Comparison of ENCODE assay signal across 2 cellular contexts in the genomic region with DNA sequence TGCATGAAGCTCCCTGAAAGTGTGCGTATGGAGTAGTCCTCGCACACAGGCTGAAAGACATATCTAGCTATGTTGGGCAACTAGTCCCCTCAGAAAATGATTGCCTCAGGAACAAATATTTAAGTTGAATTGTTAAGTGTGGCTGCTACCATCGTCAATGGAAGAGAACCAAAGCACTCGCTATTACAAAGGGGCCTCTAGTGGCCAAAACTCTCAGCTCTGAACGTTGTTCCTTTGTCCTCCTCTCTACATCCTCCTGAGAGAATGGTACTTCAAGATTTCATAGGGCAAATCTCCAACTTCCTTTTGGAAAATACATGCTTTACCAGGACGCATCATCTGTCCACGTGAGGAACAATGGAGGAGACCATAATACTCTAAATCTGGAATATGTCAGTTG.
A peak's percentile ranks its signal among the peaks of the same experiment; 100 is the strongest.
TF ChIP-seq lines count a peak whose summit lies in the region.

No MANE protein-coding gene starts in this region.

TF ChIP-seq in GM23338, 12 proteins besides CTCF, POLR2A, EP300 and RAD21:
- no peak for TF ChIP-seq EZH2 (IDR thresholded peaks at IDR 0.05; ENCODE audit: low read depth, unreplicated experiment)
- TF ChIP-seq, protein P1, sequence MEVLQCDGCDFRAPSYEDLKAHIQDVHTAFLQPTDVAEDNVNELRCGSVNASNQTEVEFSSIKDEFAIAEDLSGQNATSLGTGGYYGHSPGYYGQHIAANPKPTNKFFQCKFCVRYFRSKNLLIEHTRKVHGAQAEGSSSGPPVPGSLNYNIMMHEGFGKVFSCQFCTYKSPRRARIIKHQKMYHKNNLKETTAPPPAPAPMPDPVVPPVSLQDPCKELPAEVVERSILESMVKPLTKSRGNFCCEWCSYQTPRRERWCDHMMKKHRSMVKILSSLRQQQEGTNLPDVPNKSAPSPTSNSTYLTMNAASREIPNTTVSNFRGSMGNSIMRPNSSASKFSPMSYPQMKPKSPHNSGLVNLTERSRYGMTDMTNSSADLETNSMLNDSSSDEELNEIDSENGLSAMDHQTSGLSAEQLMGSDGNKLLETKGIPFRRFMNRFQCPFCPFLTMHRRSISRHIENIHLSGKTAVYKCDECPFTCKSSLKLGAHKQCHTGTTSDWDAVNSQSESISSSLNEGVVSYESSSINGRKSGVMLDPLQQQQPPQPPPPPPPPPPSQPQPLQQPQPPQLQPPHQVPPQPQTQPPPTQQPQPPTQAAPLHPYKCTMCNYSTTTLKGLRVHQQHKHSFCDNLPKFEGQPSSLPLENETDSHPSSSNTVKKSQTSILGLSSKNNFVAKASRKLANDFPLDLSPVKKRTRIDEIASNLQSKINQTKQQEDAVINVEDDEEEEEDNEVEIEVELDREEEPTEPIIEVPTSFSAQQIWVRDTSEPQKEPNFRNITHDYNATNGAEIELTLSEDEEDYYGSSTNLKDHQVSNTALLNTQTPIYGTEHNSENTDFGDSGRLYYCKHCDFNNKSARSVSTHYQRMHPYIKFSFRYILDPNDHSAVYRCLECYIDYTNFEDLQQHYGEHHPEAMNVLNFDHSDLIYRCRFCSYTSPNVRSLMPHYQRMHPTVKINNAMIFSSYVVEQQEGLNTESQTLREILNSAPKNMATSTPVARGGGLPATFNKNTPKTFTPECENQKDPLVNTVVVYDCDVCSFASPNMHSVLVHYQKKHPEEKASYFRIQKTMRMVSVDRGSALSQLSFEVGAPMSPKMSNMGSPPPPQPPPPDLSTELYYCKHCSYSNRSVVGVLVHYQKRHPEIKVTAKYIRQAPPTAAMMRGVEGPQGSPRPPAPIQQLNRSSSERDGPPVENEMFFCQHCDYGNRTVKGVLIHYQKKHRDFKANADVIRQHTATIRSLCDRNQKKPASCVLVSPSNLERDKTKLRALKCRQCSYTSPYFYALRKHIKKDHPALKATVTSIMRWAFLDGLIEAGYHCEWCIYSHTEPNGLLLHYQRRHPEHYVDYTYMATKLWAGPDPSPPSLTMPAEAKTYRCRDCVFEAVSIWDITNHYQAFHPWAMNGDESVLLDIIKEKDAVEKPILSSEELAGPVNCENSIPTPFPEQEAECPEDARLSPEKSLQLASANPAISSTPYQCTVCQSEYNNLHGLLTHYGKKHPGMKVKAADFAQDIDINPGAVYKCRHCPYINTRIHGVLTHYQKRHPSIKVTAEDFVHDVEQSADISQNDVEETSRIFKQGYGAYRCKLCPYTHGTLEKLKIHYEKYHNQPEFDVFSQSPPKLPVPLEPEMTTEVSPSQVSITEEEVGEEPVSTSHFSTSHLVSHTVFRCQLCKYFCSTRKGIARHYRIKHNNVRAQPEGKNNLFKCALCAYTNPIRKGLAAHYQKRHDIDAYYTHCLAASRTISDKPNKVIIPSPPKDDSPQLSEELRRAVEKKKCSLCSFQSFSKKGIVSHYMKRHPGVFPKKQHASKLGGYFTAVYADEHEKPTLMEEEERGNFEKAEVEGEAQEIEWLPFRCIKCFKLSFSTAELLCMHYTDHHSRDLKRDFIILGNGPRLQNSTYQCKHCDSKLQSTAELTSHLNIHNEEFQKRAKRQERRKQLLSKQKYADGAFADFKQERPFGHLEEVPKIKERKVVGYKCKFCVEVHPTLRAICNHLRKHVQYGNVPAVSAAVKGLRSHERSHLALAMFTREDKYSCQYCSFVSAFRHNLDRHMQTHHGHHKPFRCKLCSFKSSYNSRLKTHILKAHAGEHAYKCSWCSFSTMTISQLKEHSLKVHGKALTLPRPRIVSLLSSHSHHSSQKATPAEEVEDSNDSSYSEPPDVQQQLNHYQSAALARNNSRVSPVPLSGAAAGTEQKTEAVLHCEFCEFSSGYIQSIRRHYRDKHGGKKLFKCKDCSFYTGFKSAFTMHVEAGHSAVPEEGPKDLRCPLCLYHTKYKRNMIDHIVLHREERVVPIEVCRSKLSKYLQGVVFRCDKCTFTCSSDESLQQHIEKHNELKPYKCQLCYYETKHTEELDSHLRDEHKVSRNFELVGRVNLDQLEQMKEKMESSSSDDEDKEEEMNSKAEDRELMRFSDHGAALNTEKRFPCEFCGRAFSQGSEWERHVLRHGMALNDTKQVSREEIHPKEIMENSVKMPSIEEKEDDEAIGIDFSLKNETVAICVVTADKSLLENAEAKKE (CRISPR knock-in tag; IDR thresholded peaks at IDR 0.05), result peak; percentile 11; the same call in 1 of the 2 replicates

TF ChIP-seq in H1, 55 proteins besides CTCF, POLR2A, EP300 and RAD21:
- TF ChIP-seq CEBPB (IDR thresholded peaks at IDR 0.05; ENCODE audit: low read depth, low read length), result no peak
- TF ChIP-seq, protein P2, sequence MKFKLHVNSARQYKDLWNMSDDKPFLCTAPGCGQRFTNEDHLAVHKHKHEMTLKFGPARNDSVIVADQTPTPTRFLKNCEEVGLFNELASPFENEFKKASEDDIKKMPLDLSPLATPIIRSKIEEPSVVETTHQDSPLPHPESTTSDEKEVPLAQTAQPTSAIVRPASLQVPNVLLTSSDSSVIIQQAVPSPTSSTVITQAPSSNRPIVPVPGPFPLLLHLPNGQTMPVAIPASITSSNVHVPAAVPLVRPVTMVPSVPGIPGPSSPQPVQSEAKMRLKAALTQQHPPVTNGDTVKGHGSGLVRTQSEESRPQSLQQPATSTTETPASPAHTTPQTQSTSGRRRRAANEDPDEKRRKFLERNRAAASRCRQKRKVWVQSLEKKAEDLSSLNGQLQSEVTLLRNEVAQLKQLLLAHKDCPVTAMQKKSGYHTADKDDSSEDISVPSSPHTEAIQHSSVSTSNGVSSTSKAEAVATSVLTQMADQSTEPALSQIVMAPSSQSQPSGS (IDR thresholded peaks at IDR 0.05; ENCODE audit: low read length), result no peak
